Comparison of ENCODE assay signal across 8 cellular contexts in genomic region chr10:43229208-43230061, GRCh38. TPM values are rescaled to one million over a fixed set of nuclear protein-coding genes. Genes with fewer than 3 reads are reported as not detected.
DNase-seq lines count a peak whose midpoint lies in the region; ATAC-seq and FAIRE-seq lines count a peak whose summit lies in the region.

No MANE protein-coding gene starts in this region.

- H3K27ac ChIP-seq in CD8-positive, alpha-beta memory T cell (ENCODE audit: low read depth, low read length) = peak overlapping the region; percentile 38
- H3K27ac ChIP-seq in effector memory CD4-positive, alpha-beta T cell (ENCODE audit: insufficient read depth, low read length, poor library complexity, severe bottlenecking) = no peak overlapping the region

- no peaks in the 10 kb centered on the region for H3K9me3 ChIP-seq in CD8-positive, alpha-beta memory T cell (ENCODE audit: low read length)
- H3K9me3 ChIP-seq in effector memory CD4-positive, alpha-beta T cell (ENCODE audit: control insufficient read depth, low read length) = no peaks in the 10 kb centered on the region

- H3K27ac Mint-ChIP-seq in CD8-positive, alpha-beta memory T cell = peak overlapping the region; percentile 70 to 97 (median 87)
- H3K27ac Mint-ChIP-seq in natural killer cell treated with Interleukin-12 subunit alpha and Interleukin-12 subunit beta and Interleukin-15 and Interleukin-18, amount 100 ng/mL, for 72 hours = peak overlapping the region in 1 of 2 donors; percentile 32

- H3K27me3 Mint-ChIP-seq in CD8-positive, alpha-beta memory T cell = no peaks in the 10 kb centered on the region
- no peaks in the 10 kb centered on the region for H3K27me3 Mint-ChIP-seq in natural killer cell treated with Interleukin-12 subunit alpha and Interleukin-12 subunit beta and Interleukin-15 and Interleukin-18, amount 100 ng/mL, for 72 hours

- H3K4me3 ChIP-seq in CD8-positive, alpha-beta memory T cell (ENCODE audit: low read length) = peak overlapping the region; percentile 55
- peak overlapping the region; percentile 60 for H3K4me3 ChIP-seq in effector memory CD4-positive, alpha-beta T cell (ENCODE audit: insufficient read depth, low read depth, low read length, poor library complexity, severe bottlenecking)

- H3K4me3 Mint-ChIP-seq in CD8-positive, alpha-beta memory T cell = peak overlapping the region; percentile 87 to 93 (median 92)
- peak overlapping the region; percentile 70 for H3K4me3 Mint-ChIP-seq in natural killer cell treated with Interleukin-12 subunit alpha and Interleukin-12 subunit beta and Interleukin-15 and Interleukin-18, amount 100 ng/mL, for 72 hours

- no peaks in the 10 kb centered on the region for H3K9me3 Mint-ChIP-seq in CD8-positive, alpha-beta memory T cell
- no peaks in the 10 kb centered on the region for H3K9me3 Mint-ChIP-seq in natural killer cell treated with Interleukin-12 subunit alpha and Interleukin-12 subunit beta and Interleukin-15 and Interleukin-18, amount 100 ng/mL, for 72 hours

- peak; percentile 57 to 71 for ATAC-seq in natural killer cell treated with Interleukin-12 subunit alpha and Interleukin-12 subunit beta and Interleukin-15 and Interleukin-18, amount 100 ng/mL, for 72 hours
- ATAC-seq in GM19467 (IDR thresholded peaks at IDR 0.05; ENCODE audit: unreplicated experiment) (no peak), HG03442 (IDR thresholded peaks at IDR 0.05; ENCODE audit: unreplicated experiment) (no peak)

- H3K36me3 Mint-ChIP-seq in CD8-positive, alpha-beta memory T cell = peaks cover 0 to 2% (median 0%) of the 10 kb centered on the region in 3 donors
- H3K36me3 Mint-ChIP-seq in natural killer cell treated with Interleukin-12 subunit alpha and Interleukin-12 subunit beta and Interleukin-15 and Interleukin-18, amount 100 ng/mL, for 72 hours = no peaks in the 10 kb centered on the region

- peak; percentile 43 to 81 (median 53) for DNase-seq in CD8-positive, alpha-beta memory T cell
- peak; percentile 7 for DNase-seq in activated CD4-positive, alpha-beta T cell treated with anti-CD3 and anti-CD28 coated beads for 1 hour
- DNase-seq in effector memory CD4-positive, alpha-beta T cell = peak in 2 of 3 donors; percentile 21
- DNase-seq in natural killer cell treated with Interleukin-12 subunit alpha and Interleukin-12 subunit beta and Interleukin-15 and Interleukin-18, amount 100 ng/mL, for 72 hours (ENCODE audit: low spot score) = no peak
- DNase-seq in GM19239 (ENCODE audit: insufficient read length, low spot score) (no peak), GM19238 (ENCODE audit: insufficient read length, low spot score) (no peak)

- H3K36me3 ChIP-seq in CD8-positive, alpha-beta memory T cell (ENCODE audit: insufficient read depth, low read length) = no peaks in the 10 kb centered on the region
- no peaks in the 10 kb centered on the region for H3K36me3 ChIP-seq in effector memory CD4-positive, alpha-beta T cell (ENCODE audit: control insufficient read depth, insufficient read depth, low read length)

- CTCF ChIA-PET in CD8-positive, alpha-beta memory T cell (lab: Charles Lee) = interaction anchor here (1.3 to 2.5 kb wide), 3 partner anchors 25 to 37 kb away, joined by 4 to 6 read pairs (median 6); no protein-coding TSS in a partner anchor

- H3K4me1 Mint-ChIP-seq in CD8-positive, alpha-beta memory T cell = peaks cover 68 to 75% (median 72%) of the 10 kb centered on the region in 3 donors
- H3K4me1 Mint-ChIP-seq in natural killer cell treated with Interleukin-12 subunit alpha and Interleukin-12 subunit beta and Interleukin-15 and Interleukin-18, amount 100 ng/mL, for 72 hours (ENCODE audit: low read depth in 2 of 2) = peaks cover 41 to 42% of the 10 kb centered on the region in 2 donors

- peaks cover 52% of the 10 kb centered on the region for H3K4me1 ChIP-seq in CD8-positive, alpha-beta memory T cell (ENCODE audit: insufficient read depth, low read length)
- H3K4me1 ChIP-seq in effector memory CD4-positive, alpha-beta T cell (ENCODE audit: control insufficient read depth, insufficient read depth, low read length, poor library complexity, severe bottlenecking) = peaks cover 32% of the 10 kb centered on the region

- POLR2A ChIA-PET in CD8-positive, alpha-beta memory T cell (lab: Charles Lee) = no interaction called here

- FAIRE-seq in GM19239 (lab: Jason Lieb, UNC) = no peak

- no peaks in the 10 kb centered on the region for H3K27me3 ChIP-seq in CD8-positive, alpha-beta memory T cell (ENCODE audit: insufficient read depth, low read length, poor library complexity, severe bottlenecking)
- no peaks in the 10 kb centered on the region for H3K27me3 ChIP-seq in effector memory CD4-positive, alpha-beta T cell (replicated peaks; ENCODE audit: control insufficient read depth, insufficient read depth, low read length, poor library complexity, severe bottlenecking)

RNA-seq across cellular contexts. Expression of gene RASGEF1A, which starts 37.4 kb away (rescaled TPM):
- 1 to 10 TPM; 1.8 to 2.1 TPM for total RNA-seq in CD8-positive, alpha-beta memory T cell
- 8.5 TPM for polyA plus RNA-seq in CD8-positive, alpha-beta memory T cell
- 1 to 10 TPM in 1 of 2 donors, under 1 TPM in 1; 0.69 to 1.1 TPM for total RNA-seq in natural killer cell treated with Interleukin-12 subunit alpha and Interleukin-12 subunit beta and Interleukin-15 and Interleukin-18, amount 100 ng/mL, for 72 hours

Comparison
In these comparisons a context has a peak if more than half of its experiments do, and no peak if none do; other contexts are left out.
1. DNase-seq: peak in CD8-positive, alpha-beta memory T cell (5 of 5), activated CD4-positive, alpha-beta T cell treated with anti-CD3 and anti-CD28 coated beads for 1 hour (single experiment) and effector memory CD4-positive, alpha-beta T cell (2 of 3); none in natural killer cell treated with Interleukin-12 subunit alpha and Interleukin-12 subunit beta and Interleukin-15 and Interleukin-18, amount 100 ng/mL, for 72 hours (single experiment), GM19239 (single experiment) and GM19238 (single experiment).
2. ATAC-seq: peak in natural killer cell treated with Interleukin-12 subunit alpha and Interleukin-12 subunit beta and Interleukin-15 and Interleukin-18, amount 100 ng/mL, for 72 hours (2 of 2); none in GM19467 (single experiment) and HG03442 (single experiment).